15 cellular contexts compared by ENCODE assay signal in genomic region chr2:216560695-216561370, GRCh38.
DNase-seq lines count a peak whose midpoint lies in the region; TF ChIP-seq lines count a peak whose summit lies in the region.
"Had no signal": no experiment of that assay in that cellular context is flagged by ENCODE, and none has a peak within 500 bp of the region (broad histone marks: within the 10 kb centered on the region; RNA-seq: fewer than 3 reads in every experiment).

No MANE protein-coding gene starts in this region.

- H3K36me3 ChIP-seq in adipocyte (ENCODE audit: control insufficient read depth, insufficient read depth, low read length, severe bottlenecking), result no peaks in the 10 kb centered on the region
- no peaks in the 10 kb centered on the region for H3K36me3 ChIP-seq in esophagus muscularis mucosa
- H3K36me3 ChIP-seq in neural progenitor cell, result no peaks in the 10 kb centered on the region
- no peaks in the 10 kb centered on the region for H3K36me3 ChIP-seq in tibial artery
- H3K36me3 ChIP-seq: right atrium auricular region had no signal

- H3K4me3 ChIP-seq in adipocyte (ENCODE audit: low read length) (no peak overlapping the region), esophagus muscularis mucosa (no peak overlapping the region), neural progenitor cell (no peak overlapping the region), tibial artery (no peak overlapping the region)
- H3K4me3 ChIP-seq: right atrium auricular region had no signal

- WGBS in esophagus muscularis mucosa, result 38% methylated on average over 6 of the region's 6 CpGs

- H3K27ac Mint-ChIP-seq in neural progenitor cell, result peak overlapping the region; percentile 68
- H3K27ac Mint-ChIP-seq: activated CD8-positive, alpha-beta memory T cell treated with anti-CD3 and anti-CD28 coated beads, Interleukin-2, amount 10 ng/mL, durations not matched to agents 7 days and 5 days; activated naive CD8-positive, alpha-beta T cell; CD8-positive, alpha-beta memory T cell; memory B cell had no signal

- H3K27me3 ChIP-seq in adipocyte (replicated peaks; ENCODE audit: control insufficient read depth, insufficient read depth, low read length) (no peaks in the 10 kb centered on the region), esophagus muscularis mucosa (no peaks in the 10 kb centered on the region), neural progenitor cell (no peaks in the 10 kb centered on the region), tibial artery (no peaks in the 10 kb centered on the region)
- H3K27me3 ChIP-seq: right atrium auricular region had no signal

- H3K4me1 Mint-ChIP-seq in neural progenitor cell, result peaks cover 51% of the 10 kb centered on the region
- H3K4me1 Mint-ChIP-seq: activated CD8-positive, alpha-beta memory T cell treated with anti-CD3 and anti-CD28 coated beads, Interleukin-2, amount 10 ng/mL, durations not matched to agents 7 days and 5 days; memory B cell had no signal

- no peak for TF ChIP-seq EP300 in esophagus muscularis mucosa (IDR thresholded peaks at IDR 0.05)

- intact Hi-C loops in esophagus muscularis mucosa (cut with DNase I), result no loop called here
- intact Hi-C loops in tibial artery (cut with DNase I; ENCODE audit: low total_unique reads), result no loop called here

- peaks cover 2% of the 10 kb centered on the region for H3K27me3 Mint-ChIP-seq in neural progenitor cell (ENCODE audit: insufficient read depth, low read depth)

- H3K9ac ChIP-seq in adipocyte (ENCODE audit: low read length) (peak overlapping the region; percentile 46), neural progenitor cell (no peak overlapping the region)

- H3K4me2 ChIP-seq in neural progenitor cell, result no peak overlapping the region

- DNase-seq in adipocyte (ENCODE audit: low read depth) (peak; percentile 86), esophagus muscularis mucosa (ENCODE audit: extremely low spot score) (no peak), neural progenitor cell (ENCODE audit: low spot score) (no peak), tibial artery (peak; percentile 30 to 75), GM10266 (ENCODE audit: extremely low spot score) (no peak), HCEC 1CT (no peak), NCI-H1092 treated with DMSO at 0.1 percent for 48 hours (lab: John Stamatoyannopoulos, UW) (no peak)
- DNase-seq: activated CD8-positive, alpha-beta memory T cell treated with anti-CD3 and anti-CD28 coated beads, Interleukin-2, amount 10 ng/mL, durations not matched to agents 7 days and 5 days; CD8-positive, alpha-beta memory T cell; GDM1; NCI-H526; substantia nigra had no signal

- TF ChIP-seq POLR2A in esophagus muscularis mucosa (IDR thresholded peaks at IDR 0.05; ENCODE audit: low read depth), result no peak

- TF ChIP-seq CTCF in esophagus muscularis mucosa (IDR thresholded peaks at IDR 0.05) (no peak), neural progenitor cell (IDR thresholded peaks at IDR 0.05) (no peak), tibial artery (IDR thresholded peaks at IDR 0.05) (no peak), GM10266 (IDR thresholded peaks at IDR 0.05; ENCODE audit: control insufficient read depth, insufficient read depth, low read depth, missing control alignments) (no peak)

- H3K4me3 Mint-ChIP-seq in neural progenitor cell, result no peak overlapping the region
- H3K4me3 Mint-ChIP-seq: activated CD8-positive, alpha-beta memory T cell treated with anti-CD3 and anti-CD28 coated beads, Interleukin-2, amount 10 ng/mL, durations not matched to agents 7 days and 5 days; activated naive CD8-positive, alpha-beta T cell; CD8-positive, alpha-beta memory T cell; memory B cell had no signal

- H3K9me3 ChIP-seq in adipocyte (ENCODE audit: control insufficient read depth, low read length) (no peaks in the 10 kb centered on the region), esophagus muscularis mucosa (no peaks in the 10 kb centered on the region), neural progenitor cell (ENCODE audit: low read depth) (no peaks in the 10 kb centered on the region), tibial artery (no peaks in the 10 kb centered on the region)
- H3K9me3 ChIP-seq: right atrium auricular region had no signal

- H3K36me3 Mint-ChIP-seq in neural progenitor cell, result peaks cover 4% of the 10 kb centered on the region
- H3K36me3 Mint-ChIP-seq: activated CD8-positive, alpha-beta memory T cell treated with anti-CD3 and anti-CD28 coated beads, Interleukin-2, amount 10 ng/mL, durations not matched to agents 7 days and 5 days; memory B cell had no signal

- H3K9me3 Mint-ChIP-seq in neural progenitor cell, result peaks cover 13% of the 10 kb centered on the region
- H3K9me3 Mint-ChIP-seq: CD8-positive, alpha-beta memory T cell had no signal

- H3K79me2 ChIP-seq in neural progenitor cell (ENCODE audit: low read depth), result no peaks in the 10 kb centered on the region

- no peak overlapping the region for H2AFZ ChIP-seq in neural progenitor cell (replicated peaks)

- H3K27ac ChIP-seq in esophagus muscularis mucosa (replicated peaks in 1 of 4), result peak overlapping the region; percentile 79 to 88 (median 82)
- no peak overlapping the region for H3K27ac ChIP-seq in neural progenitor cell
- H3K27ac ChIP-seq in tibial artery, result peak overlapping the region; percentile 54 to 82

- H3F3A ChIP-seq in neural progenitor cell (ENCODE audit: low read depth), result peaks cover 10% of the 10 kb centered on the region

- H3K4me1 ChIP-seq in adipocyte (ENCODE audit: control insufficient read depth, insufficient read depth, low read length), result peaks cover 22% of the 10 kb centered on the region
- H3K4me1 ChIP-seq in esophagus muscularis mucosa, result peaks cover 30 to 75% (median 66%) of the 10 kb centered on the region in 4 donors
- peaks cover 37% of the 10 kb centered on the region for H3K4me1 ChIP-seq in neural progenitor cell
- peaks cover 0 to 99% (median 57%) of the 10 kb centered on the region in 4 donors for H3K4me1 ChIP-seq in tibial artery

- no peaks in the 10 kb centered on the region for H4K20me1 ChIP-seq in neural progenitor cell (ENCODE audit: low read depth)

Comparison
In these comparisons a context has a peak if more than half of its experiments do, and no peak if none do; other contexts are left out.
1. DNase-seq: peak in adipocyte (single experiment) and tibial artery (2 of 2); none in esophagus muscularis mucosa (single experiment), neural progenitor cell (single experiment), GM10266 (single experiment), HCEC 1CT (single experiment) and NCI-H1092 treated with DMSO at 0.1 percent for 48 hours (single experiment).